39 cellular contexts compared by ENCODE assay signal in the genomic region with DNA sequence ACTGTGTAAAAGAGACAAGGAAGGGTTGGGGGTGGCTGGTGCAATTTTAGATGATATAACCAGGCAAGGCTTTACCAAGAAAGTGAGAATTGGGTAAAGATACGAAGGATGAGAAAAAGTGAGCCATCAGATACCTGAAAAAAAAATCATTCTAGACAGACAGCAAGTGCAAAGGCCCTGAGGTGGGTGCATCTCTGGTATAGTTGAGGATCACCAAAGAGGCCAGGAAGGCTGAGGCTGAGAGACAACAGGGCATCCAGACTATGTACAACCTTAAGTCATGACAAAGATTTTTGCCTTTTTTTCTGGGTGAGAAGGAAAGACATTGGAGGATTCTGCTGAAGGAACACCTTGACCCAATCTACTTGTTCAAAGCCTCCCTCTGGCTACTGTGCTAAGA. TPM values are rescaled to one million over a fixed set of nuclear protein-coding genes. Genes with fewer than 3 reads are reported as not detected.
"Had no signal": no experiment of that assay in that cellular context is flagged by ENCODE, and none has a peak within 500 bp of the region (broad histone marks: within the 10 kb centered on the region; RNA-seq: fewer than 3 reads in every experiment).

No MANE protein-coding gene starts in this region.

- H3K9me3 ChIP-seq: MG63 had no signal

- H3K36me3 ChIP-seq: MG63 had no signal

- H3K4me3 ChIP-seq: MG63 had no signal

- DNase-seq: Karpas-422, Kasumi-1, MG63, MM.1S, MV-4-11, NCI-H1048, NCI-H1092, NCI-H1092 treated with DMSO at 0.1 percent for 48 hours, NCI-H1105, NCI-H1105 treated with DMSO at 0.1 percent for 48 hours, NCI-H1417, NCI-H1417 treated with DMSO at 0.1 percent for 48 hours, NCI-H1436, NCI-H1436 treated with DMSO at 0.1 percent for 48 hours, NCI-H146, NCI-H1694, NCI-H1694 treated with DMSO at 0.1 percent for 48 hours, NCI-H187, NCI-H187 treated with DMSO at 0.1 percent for 48 hours, NCI-H1930, NCI-H2029, NCI-H2029 treated with DMSO at 0.1 percent for 48 hours, NCI-H2081, NCI-H2081 treated with DMSO at 0.1 percent for 48 hours, NCI-H2107, NCI-H2171, NCI-H2171 treated with DMSO at 0.1 percent for 48 hours, NCI-H2227 treated with DMSO at 0.1 percent for 48 hours, NCI-H226, NCI-H345, NCI-H446, NCI-H446 treated with DMSO at 0.1 percent for 48 hours, NCI-H510A, NCI-H510A treated with DMSO at 0.1 percent for 48 hours, NCI-H524 had no signal

RNA-seq across cellular contexts. Expression of gene RXRG, which starts 29.9 kb away (rescaled TPM):
- total RNA-seq: LHCN-M2, M059J, MCF 10A, NCI-H460 had no signal

RNA-seq across cellular contexts. Expression of gene LMX1A, which starts 58.6 kb away (rescaled TPM):
- total RNA-seq: LHCN-M2, M059J, MCF 10A, NCI-H460 had no signal
